Comparison of ENCODE assay signal across 8 cellular contexts in genomic region chr11:15650105-15650938, GRCh38.
DNase-seq lines count a peak whose midpoint lies in the region; ATAC-seq lines count a peak whose summit lies in the region.

No MANE protein-coding gene starts in this region.

- DNase-seq in COLO668 (lab: John Stamatoyannopoulos, UW; ENCODE audit: unreplicated experiment): peak; percentile 95
- DNase-seq in NOMO-1 (lab: John Stamatoyannopoulos, UW; ENCODE audit: unreplicated experiment in 2 of 2): peak; percentile 75 to 92
- peak; percentile 91 for DNase-seq in activated CD8-positive, alpha-beta memory T cell treated with anti-CD3 and anti-CD28 coated beads, Interleukin-2, amount 50 U/mL, for 48 hours
- peak; percentile 86 for DNase-seq in epidermal melanocyte (ENCODE audit: insufficient read length, low spot score)
- DNase-seq in middle frontal gyrus (ENCODE audit: extremely low spot score, low spot score): peak; percentile 73
- DNase-seq in stimulated activated CD8-positive, alpha-beta memory T cell treated with anti-CD3 and anti-CD28 coated beads, Interleukin-15, amount 100 ng/mL, for 48 hours (ENCODE audit: low read depth in 2 of 2): peak; percentile 48 to 57

- peak; percentile 98 for ATAC-seq in GM19463 (IDR thresholded peaks at IDR 0.05; ENCODE audit: unreplicated experiment)
- ATAC-seq in HG03575 (IDR thresholded peaks at IDR 0.05; ENCODE audit: extremely low read depth, insufficient number of reproducible peaks, low FRiP score, unreplicated experiment): peak; percentile 69

Comparison
In these comparisons a context has a peak if more than half of its experiments do, and no peak if none do; other contexts are left out.
1. Peak in every context shown above with its lines: DNase-seq and ATAC-seq.